8 cellular contexts compared by ENCODE assay signal in genomic region chr13:48232420-48233096, GRCh38. TPM values are rescaled to one million over a fixed set of nuclear protein-coding genes. Genes with fewer than 3 reads are reported as not detected.
DNase-seq lines count a peak whose midpoint lies in the region; ATAC-seq lines count a peak whose summit lies in the region.

No MANE protein-coding gene starts in this region.

- H3K27me3 ChIP-seq in right cardiac atrium (ENCODE audit: control insufficient read depth, insufficient read depth) = no peaks in the 10 kb centered on the region

- DNase-seq in activated naive CD4-positive, alpha-beta T cell treated with anti-CD3 and anti-CD28 coated beads for 36 hours = no peak
- DNase-seq in activated naive CD4-positive, alpha-beta T cell treated with anti-CD3 and anti-CD28 coated beads, Interleukin-2, amount 50 U/mL, for 16 hours = no peak
- DNase-seq in activated naive CD8-positive, alpha-beta T cell treated with anti-CD3 and anti-CD28 coated beads for 36 hours = no peak
- DNase-seq in right cardiac atrium (no peak), sciatic nerve (ENCODE audit: low spot score) (no peak), EL (no peak), head of caudate nucleus (no peak)

- peak overlapping the region; percentile 87 for H3K4me3 Mint-ChIP-seq in activated naive CD4-positive, alpha-beta T cell treated with anti-CD3 and anti-CD28 coated beads for 36 hours
- H3K4me3 Mint-ChIP-seq in activated naive CD8-positive, alpha-beta T cell treated with anti-CD3 and anti-CD28 coated beads for 36 hours = peak overlapping the region; percentile 89

- peak; percentile 14 for ATAC-seq in HG03159 (IDR thresholded peaks at IDR 0.05; ENCODE audit: unreplicated experiment)
- peak; percentile 53 to 70 for ATAC-seq in right cardiac atrium
- peak; percentile 49 for ATAC-seq in sciatic nerve

- peak overlapping the region; percentile 77 for H3K4me3 ChIP-seq in right cardiac atrium (ENCODE audit: low read length)

- intact Hi-C loops in activated naive CD4-positive, alpha-beta T cell treated with anti-CD3 and anti-CD28 coated beads for 36 hours (cut with micrococcal nuclease) = loop anchor here (1.0 to 10.0 kb wide), 7 partner anchors 71 to 1438 kb away; partner anchors contain the start of genes ESD, LPAR6, RB1 and RCBTB2
- intact Hi-C loops in right cardiac atrium (cut with DNase I) = loop anchor here (5.0 to 10.0 kb wide), 4 partner anchors 72 to 138 kb away; partner anchors contain the start of genes MED4 (in 2 of the 4) and RB1 (in 2 of the 4)
- intact Hi-C loops in sciatic nerve (cut with DNase I) = no loop called here
- intact Hi-C loops in head of caudate nucleus (cut with DNase I) = loop anchor here (10.0 kb wide), 1 partner anchor 352 kb away; no protein-coding TSS in a partner anchor

- no peaks in the 10 kb centered on the region for H3K9me3 ChIP-seq in right cardiac atrium (ENCODE audit: control insufficient read depth, low read length)

- H3K27ac Mint-ChIP-seq in activated naive CD4-positive, alpha-beta T cell treated with anti-CD3 and anti-CD28 coated beads for 36 hours = peak overlapping the region; percentile 92
- peak overlapping the region; percentile 93 for H3K27ac Mint-ChIP-seq in activated naive CD8-positive, alpha-beta T cell treated with anti-CD3 and anti-CD28 coated beads for 36 hours

- 12% methylated on average over 31 of the region's 31 CpGs for WGBS in right cardiac atrium

- H3K27me3 Mint-ChIP-seq in activated naive CD4-positive, alpha-beta T cell treated with anti-CD3 and anti-CD28 coated beads for 36 hours (ENCODE audit: low read depth) = no peaks in the 10 kb centered on the region
- H3K27me3 Mint-ChIP-seq in activated naive CD8-positive, alpha-beta T cell treated with anti-CD3 and anti-CD28 coated beads for 36 hours = no peaks in the 10 kb centered on the region

- CTCF ChIA-PET in activated naive CD4-positive, alpha-beta T cell treated with anti-CD3 and anti-CD28 coated beads for 36 hours (lab: Charles Lee) = interaction anchor here (0.6 to 3.2 kb wide), 17 partner anchors 9 to 348 kb away, joined by 3 to 22 read pairs (median 3); partner anchors contain the start of gene NUDT15

- peaks cover 60% of the 10 kb centered on the region for H3K4me1 Mint-ChIP-seq in activated naive CD4-positive, alpha-beta T cell treated with anti-CD3 and anti-CD28 coated beads for 36 hours (ENCODE audit: low read depth)
- H3K4me1 Mint-ChIP-seq in activated naive CD8-positive, alpha-beta T cell treated with anti-CD3 and anti-CD28 coated beads for 36 hours = peaks cover 49% of the 10 kb centered on the region

- H3K4me1 ChIP-seq in right cardiac atrium (ENCODE audit: control insufficient read depth, insufficient read depth, low read length) = peaks cover 2% of the 10 kb centered on the region

- H3K27ac ChIP-seq in right cardiac atrium (ENCODE audit: low read length) = peak overlapping the region; percentile 75

- no peaks in the 10 kb centered on the region for H3K9me3 Mint-ChIP-seq in activated naive CD4-positive, alpha-beta T cell treated with anti-CD3 and anti-CD28 coated beads for 36 hours
- no peaks in the 10 kb centered on the region for H3K9me3 Mint-ChIP-seq in activated naive CD8-positive, alpha-beta T cell treated with anti-CD3 and anti-CD28 coated beads for 36 hours

- peaks cover 2% of the 10 kb centered on the region for H3K36me3 Mint-ChIP-seq in activated naive CD4-positive, alpha-beta T cell treated with anti-CD3 and anti-CD28 coated beads for 36 hours (ENCODE audit: low read depth)
- H3K36me3 Mint-ChIP-seq in activated naive CD8-positive, alpha-beta T cell treated with anti-CD3 and anti-CD28 coated beads for 36 hours = no peaks in the 10 kb centered on the region

RNA-seq across cellular contexts. Expression of gene ITM2B, which starts 0.4 kb away (rescaled TPM):
- total RNA-seq in activated naive CD4-positive, alpha-beta T cell treated with anti-CD3 and anti-CD28 coated beads for 36 hours = 100 to 1,000 TPM; 110 to 112 TPM
- 10 to 100 TPM; 90.7 to 95.9 TPM for total RNA-seq in activated naive CD8-positive, alpha-beta T cell treated with anti-CD3 and anti-CD28 coated beads for 36 hours
- total RNA-seq in right cardiac atrium = 100 to 1,000 TPM; 585 to 643 (median 613) TPM
- polyA plus RNA-seq in right cardiac atrium = 633 TPM
- 704 TPM for total RNA-seq in sciatic nerve
